In genomic region chr4:22679518-22679897, GRCh38 we compare ENCODE assay signal across 22 cellular contexts. TPM values are rescaled to one million over a fixed set of nuclear protein-coding genes. Genes with fewer than 3 reads are reported as not detected.
DNase-seq lines count a peak whose midpoint lies in the region; ATAC-seq and TF ChIP-seq lines count a peak whose summit lies in the region.
"Had no signal": no experiment of that assay in that cellular context is flagged by ENCODE, and none has a peak within 500 bp of the region (broad histone marks: within the 10 kb centered on the region; RNA-seq: fewer than 3 reads in every experiment).

No MANE protein-coding gene starts in this region.

- BruUV-seq in MCF 10A (replicated peaks; lab: Mats Ljungman, UMichigan) (no TSS peak), mammary epithelial cell (replicated peaks; lab: Mats Ljungman, UMichigan) (no TSS peak)

- H3K36me3 ChIP-seq in mammary epithelial cell (ENCODE audit: insufficient read depth, low read length) (no peaks in the 10 kb centered on the region), heart right ventricle (no peaks in the 10 kb centered on the region), uterus (no peaks in the 10 kb centered on the region)
- H3K36me3 ChIP-seq: ovary had no signal

- H3K27me3 Mint-ChIP-seq in MCF 10A (ENCODE audit: insufficient read depth, unreplicated experiment) = no peaks in the 10 kb centered on the region
- peaks cover 3% of the 10 kb centered on the region for H3K27me3 Mint-ChIP-seq in nephron (ENCODE audit: low read depth)
- H3K27me3 Mint-ChIP-seq: activated T-cell treated with anti-CD3 and anti-CD28 coated beads, Interleukin-2, amount 50 U/mL, for 24 hours had no signal

- TF ChIP-seq POLR2A in uterus (IDR thresholded peaks at IDR 0.05) = no peak

- H3K27ac Mint-ChIP-seq in MCF 10A (ENCODE audit: low read depth, unreplicated experiment) (no peak overlapping the region), nephron (peak overlapping the region; percentile 49 to 92 (median 53))
- H3K27ac Mint-ChIP-seq: activated T-cell treated with anti-CD3 and anti-CD28 coated beads, Interleukin-2, amount 50 U/mL, for 24 hours; CD8-positive, alpha-beta memory T cell had no signal

- no peak overlapping the region for H3K4me3 Mint-ChIP-seq in MCF 10A (ENCODE audit: unreplicated experiment)
- H3K4me3 Mint-ChIP-seq in nephron = peak overlapping the region in 1 of 3 experiments; percentile 9
- H3K4me3 Mint-ChIP-seq: activated T-cell treated with anti-CD3 and anti-CD28 coated beads, Interleukin-2, amount 50 U/mL, for 24 hours; CD8-positive, alpha-beta memory T cell had no signal

- peak; percentile 23 for DNase-seq in MCF 10A (ENCODE audit: unreplicated experiment)
- no peak for DNase-seq in mammary epithelial cell
- no peak for DNase-seq in heart right ventricle
- no peak for DNase-seq in uterus
- no peak for DNase-seq in omental fat pad (ENCODE audit: low spot score)
- DNase-seq: activated CD4-positive, alpha-beta T cell treated with anti-CD3 and anti-CD28 coated beads for 1 hour; activated CD8-positive, alpha-beta memory T cell treated with anti-CD3 and anti-CD28 coated beads for 24 hours; activated T-cell treated with anti-CD3 and anti-CD28 coated beads, Interleukin-2, amount 50 U/mL, for 24 hours; CD8-positive, alpha-beta memory T cell; central memory CD4-positive, alpha-beta T cell; DMS53; dorsolateral prefrontal cortex; HCEC 1CT; NCI-H146; NCI-H748 treated with DMSO at 0.1 percent for 48 hours; ovary had no signal

- H4K20me1 ChIP-seq in mammary epithelial cell (ENCODE audit: insufficient read depth, low read length) = no peaks in the 10 kb centered on the region

- WGBS in mammary epithelial cell (ENCODE audit: low coverage, missing lambda C conversion rate) = 0% methylated on average over 1 of the region's 1 CpG
- 57 to 77% methylated on average over 1 of the region's 1 CpG for WGBS in heart right ventricle, 2 donors

- peak in 7 of 8 donors; percentile 26 to 72 (median 51) for ATAC-seq in heart right ventricle
- ATAC-seq in HG02884 (IDR thresholded peaks at IDR 0.05; ENCODE audit: unreplicated experiment) = no peak
- no peak for ATAC-seq in omental fat pad (ENCODE audit: low FRiP score)
- no peak for ATAC-seq in HG02981 (IDR thresholded peaks at IDR 0.05; ENCODE audit: unreplicated experiment)

- no peak overlapping the region for H2AFZ ChIP-seq in mammary epithelial cell (ENCODE audit: low read depth, low read length)
- H2AFZ ChIP-seq: hepatocyte had no signal

- POLR2A ChIA-PET in MCF 10A (lab: Yijun Ruan, JAX) = interaction anchor here (0.6 to 0.8 kb wide), 2 partner anchors 8 to 9 kb away, joined by 3 read pairs; no protein-coding TSS in a partner anchor

- CTCF ChIA-PET in MCF 10A (lab: Yijun Ruan, JAX) (interaction anchor here (0.8 to 1.3 kb wide), 2 partner anchors 74 to 861 kb away, joined by 3 to 4 read pairs; no protein-coding TSS in a partner anchor), mammary epithelial cell (lab: Charles Lee; ENCODE audit: low non-redundant PET) (no interaction called here)

- no peak overlapping the region for H3K4me3 ChIP-seq in mammary epithelial cell (replicated peaks in 1 of 3; ENCODE audit: insufficient read depth in 1 of 3, low read depth in 2 of 3, low read length in 3 of 3)
- no peak overlapping the region for H3K4me3 ChIP-seq in heart right ventricle
- H3K4me3 ChIP-seq in uterus = no peak overlapping the region
- H3K4me3 ChIP-seq: dorsolateral prefrontal cortex, hepatocyte, lung, ovary had no signal

- in situ Hi-C loops in mammary epithelial cell (cut with MboI; ENCODE audit: low sequenced_read_pairs in 2 of 2) = loop anchor here in 1 of 2 donors (25.0 kb wide), 2 partner anchors 267 to 867 kb away; no protein-coding TSS in a partner anchor

- H3K9me3 Mint-ChIP-seq in MCF 10A (ENCODE audit: unreplicated experiment) = no peaks in the 10 kb centered on the region
- H3K9me3 Mint-ChIP-seq in nephron = no peaks in the 10 kb centered on the region
- H3K9me3 Mint-ChIP-seq: activated T-cell treated with anti-CD3 and anti-CD28 coated beads, Interleukin-2, amount 50 U/mL, for 24 hours had no signal

- dilution Hi-C loops in mammary epithelial cell (cut with HindIII; ENCODE audit: low sequenced_read_pairs) = no loop called here

- no peaks in the 10 kb centered on the region for H3K36me3 Mint-ChIP-seq in MCF 10A (ENCODE audit: insufficient read depth, unreplicated experiment)
- no peaks in the 10 kb centered on the region for H3K36me3 Mint-ChIP-seq in nephron (ENCODE audit: low read depth)
- H3K36me3 Mint-ChIP-seq: CD8-positive, alpha-beta memory T cell had no signal

- TF ChIP-seq CTCF in MCF 10A (IDR thresholded peaks at IDR 0.05; ENCODE audit: unreplicated experiment) (no peak), mammary epithelial cell (conservative IDR thresholded peaks at IDR 0.05 in 1 of 2, IDR thresholded peaks at IDR 0.05 in 1 of 2; ENCODE audit: extremely low read depth in 1 of 2, insufficient read depth in 1 of 2, low read depth in 1 of 2, low read length in 2 of 2) (no peak), heart right ventricle (IDR thresholded peaks at IDR 0.05) (no peak), nephron (IDR thresholded peaks at IDR 0.05; ENCODE audit: unreplicated experiment in 3 of 3) (no peak), uterus (IDR thresholded peaks at IDR 0.05) (no peak), omental fat pad (IDR thresholded peaks at IDR 0.05) (no peak)

- no peak overlapping the region for H3K27ac ChIP-seq in mammary epithelial cell (ENCODE audit: insufficient read depth, low read depth, low read length)
- no peak overlapping the region for H3K27ac ChIP-seq in heart right ventricle
- H3K27ac ChIP-seq in uterus = peak overlapping the region; percentile 15 to 75
- H3K27ac ChIP-seq: 22Rv1, hepatocyte, ovary had no signal

- no peaks in the 10 kb centered on the region for H3K9me3 ChIP-seq in mammary epithelial cell (replicated peaks; ENCODE audit: insufficient read depth, low read length)
- H3K9me3 ChIP-seq in heart right ventricle = no peaks in the 10 kb centered on the region
- H3K9me3 ChIP-seq in uterus = no peaks in the 10 kb centered on the region
- H3K9me3 ChIP-seq: ovary had no signal

- H3K27me3 ChIP-seq in mammary epithelial cell (ENCODE audit: insufficient read depth, low read length) (no peaks in the 10 kb centered on the region), heart right ventricle (peaks cover 0 to 3% (median 0%) of the 10 kb centered on the region in 7 donors), uterus (no peaks in the 10 kb centered on the region)
- H3K27me3 ChIP-seq: hepatocyte, ovary had no signal

- no peak overlapping the region for H3K9ac ChIP-seq in mammary epithelial cell (ENCODE audit: insufficient read depth, low read length)

- intact Hi-C loops in MCF 10A (cut with micrococcal nuclease) = no loop called here
- intact Hi-C loops in mammary epithelial cell (cut with micrococcal nuclease) = no loop called here
- intact Hi-C loops in heart right ventricle (cut with DNase I) = no loop called here
- intact Hi-C loops in uterus (cut with DNase I; ENCODE audit: low total_unique reads) = no loop called here

- H3K4me1 Mint-ChIP-seq in MCF 10A (ENCODE audit: insufficient read depth, unreplicated experiment) (no peaks in the 10 kb centered on the region), nephron (peaks cover 54% of the 10 kb centered on the region)

- no peak overlapping the region for H3K4me2 ChIP-seq in mammary epithelial cell (ENCODE audit: insufficient read depth, low read depth, low read length)
- H3K4me2 ChIP-seq: hepatocyte had no signal

- H3K4me1 ChIP-seq in mammary epithelial cell (ENCODE audit: insufficient read depth, low read length) (no peaks in the 10 kb centered on the region), heart right ventricle (peaks cover 0 to 11% (median 0%) of the 10 kb centered on the region in 9 donors), uterus (no peaks in the 10 kb centered on the region)

- H3K79me2 ChIP-seq in mammary epithelial cell (ENCODE audit: insufficient read depth, low read length) = no peaks in the 10 kb centered on the region
- H3K79me2 ChIP-seq: hepatocyte had no signal

RNA-seq across cellular contexts. Expression of gene GBA3, which starts 13.2 kb away (rescaled TPM):
- not detected in 2 replicates for total RNA-seq in MCF 10A (2022)
- under 1 TPM in 1 of 2 donors, not detected in 1; 0.14 TPM for total RNA-seq in mammary epithelial cell
- polyA plus RNA-seq in mammary epithelial cell = not detected
- polyA minus RNA-seq in mammary epithelial cell = not detected
- not detected for total RNA-seq in heart right ventricle
- not detected for polyA plus RNA-seq in heart right ventricle
- 1 to 10 TPM in 1 of 4 donors, not detected in 3; 2.4 TPM for total RNA-seq in uterus
- total RNA-seq in omental fat pad = under 1 TPM in 2 of 4 donors, not detected in 2; 0.47 to 0.56 TPM
- total RNA-seq: CD8-positive, alpha-beta memory T cell had no signal
- polyA plus RNA-seq: CD8-positive, alpha-beta memory T cell had no signal

Comparison
In these comparisons a context has a peak if more than half of its experiments do, and no peak if none do; other contexts are left out.
1. H3K27ac ChIP-seq: peak in uterus (2 of 2); none in mammary epithelial cell (single experiment) and heart right ventricle (0 of 10).
2. ATAC-seq: peak in heart right ventricle (7 of 8); none in HG02884 (single experiment), omental fat pad (single experiment) and HG02981 (single experiment).